ENCODE assay signal across 9 cellular contexts in genomic region chr2:29920631-29921559, GRCh38. TPM values are rescaled to one million over a fixed set of nuclear protein-coding genes. Genes with fewer than 3 reads are reported as not detected.
DNase-seq lines count a peak whose midpoint lies in the region; ATAC-seq and TF ChIP-seq lines count a peak whose summit lies in the region.
"Had no signal": no experiment of that assay in that cellular context is flagged by ENCODE, and none has a peak within 500 bp of the region (broad histone marks: within the 10 kb centered on the region; RNA-seq: fewer than 3 reads in every experiment).

No MANE protein-coding gene starts in this region.

- peak overlapping the region; percentile 24 for H3K4me3 ChIP-seq in AG09309 (ENCODE audit: control insufficient read depth, low read depth, low read length)
- peak overlapping the region; percentile 45 for H3K4me3 ChIP-seq in H7 (ENCODE audit: insufficient read depth, low read depth, low read length)
- H3K4me3 ChIP-seq in iPS-15b (ENCODE audit: low read depth, low read length) = peak overlapping the region; percentile 64
- peak overlapping the region in 4 of 7 experiments; percentile 17 to 33 (median 27) for H3K4me3 ChIP-seq in skin epidermis

- H3K4me1 Mint-ChIP-seq in activated naive CD8-positive, alpha-beta T cell treated with anti-CD3 and anti-CD28 coated beads, Interleukin-2, amount 10 ng/mL, durations not matched to agents 7 days and 5 days = peaks cover 1% of the 10 kb centered on the region

- no peak overlapping the region for H3K4me3 Mint-ChIP-seq in activated naive CD8-positive, alpha-beta T cell treated with anti-CD3 and anti-CD28 coated beads, Interleukin-2, amount 10 ng/mL, durations not matched to agents 7 days and 5 days

- POLR2A ChIA-PET in activated naive CD8-positive, alpha-beta T cell treated with anti-CD3 and anti-CD28 coated beads, Interleukin-2, amount 10 ng/mL, durations not matched to agents 7 days and 5 days (lab: Charles Lee) = no interaction called here

- no peak overlapping the region for H3K27ac Mint-ChIP-seq in activated naive CD8-positive, alpha-beta T cell treated with anti-CD3 and anti-CD28 coated beads, Interleukin-2, amount 10 ng/mL, durations not matched to agents 7 days and 5 days

- peaks cover 35% of the 10 kb centered on the region for H3K27me3 ChIP-seq in H7 (ENCODE audit: control insufficient read depth, insufficient read depth, low read length)
- H3K27me3 ChIP-seq in iPS-15b (ENCODE audit: control insufficient read depth, insufficient read depth, low read length) = peaks cover 51% of the 10 kb centered on the region

- no peaks in the 10 kb centered on the region for H3K9me3 Mint-ChIP-seq in activated naive CD8-positive, alpha-beta T cell treated with anti-CD3 and anti-CD28 coated beads, Interleukin-2, amount 10 ng/mL, durations not matched to agents 7 days and 5 days

- H3K36me3 Mint-ChIP-seq in activated naive CD8-positive, alpha-beta T cell treated with anti-CD3 and anti-CD28 coated beads, Interleukin-2, amount 10 ng/mL, durations not matched to agents 7 days and 5 days = no peaks in the 10 kb centered on the region

- H3K9me3 ChIP-seq in iPS-15b (ENCODE audit: control insufficient read depth, insufficient read depth, low read length) = no peaks in the 10 kb centered on the region

- peak; percentile 14 for ATAC-seq in activated naive CD8-positive, alpha-beta T cell treated with anti-CD3 and anti-CD28 coated beads, Interleukin-2, amount 10 ng/mL, durations not matched to agents 7 days and 5 days (ENCODE audit: low read depth)
- no peak for ATAC-seq in HG03025 (IDR thresholded peaks at IDR 0.05; ENCODE audit: low FRiP score, unreplicated experiment)

- peaks cover 47% of the 10 kb centered on the region for H3K27me3 Mint-ChIP-seq in activated naive CD8-positive, alpha-beta T cell treated with anti-CD3 and anti-CD28 coated beads, Interleukin-2, amount 10 ng/mL, durations not matched to agents 7 days and 5 days

- DNase-seq in AG09309 (ENCODE audit: low read depth) (no peak), H7 (no peak), NCI-H2107 treated with DMSO at 0.1 percent for 48 hours (lab: John Stamatoyannopoulos, UW; ENCODE audit: unreplicated experiment) (no peak), NCI-H2029 (lab: John Stamatoyannopoulos, UW) (no peak)
- no peak for DNase-seq in activated naive CD8-positive, alpha-beta T cell treated with anti-CD3 and anti-CD28 coated beads, Interleukin-2, amount 10 ng/mL, durations not matched to agents 7 days and 5 days

- H3K36me3 ChIP-seq in H7 (replicated peaks; ENCODE audit: control insufficient read depth, insufficient read depth, low read length) (no peaks in the 10 kb centered on the region), iPS-15b (ENCODE audit: control insufficient read depth, insufficient read depth, low read length) (no peaks in the 10 kb centered on the region)

- TF ChIP-seq CTCF in AG09309 (IDR thresholded peaks at IDR 0.05; ENCODE audit: control insufficient read depth, insufficient read depth, low read depth, low read length, missing control alignments) = no peak

- no peak overlapping the region for H3K9ac ChIP-seq in iPS-15b (ENCODE audit: low read depth, low read length)

- H3K4me1 ChIP-seq in iPS-15b (ENCODE audit: control insufficient read depth, insufficient read depth, low read length) = peaks cover 2% of the 10 kb centered on the region

- H3K27ac ChIP-seq in skin epidermis = no peak overlapping the region

RNA-seq across cellular contexts. Expression of gene ALK, which starts 0.5 kb away (rescaled TPM):
- total RNA-seq in H7 (2014; rRNA removed; shearing (Covaris generic)) = 0.15 and 0.21 TPM in 2 replicates
- not detected for total RNA-seq in activated naive CD8-positive, alpha-beta T cell treated with anti-CD3 and anti-CD28 coated beads, Interleukin-2, amount 10 ng/mL, durations not matched to agents 7 days and 5 days
- total RNA-seq: bronchial epithelial cell had no signal
